Comparison of ENCODE assay signal across 8 cellular contexts in the genomic region with DNA sequence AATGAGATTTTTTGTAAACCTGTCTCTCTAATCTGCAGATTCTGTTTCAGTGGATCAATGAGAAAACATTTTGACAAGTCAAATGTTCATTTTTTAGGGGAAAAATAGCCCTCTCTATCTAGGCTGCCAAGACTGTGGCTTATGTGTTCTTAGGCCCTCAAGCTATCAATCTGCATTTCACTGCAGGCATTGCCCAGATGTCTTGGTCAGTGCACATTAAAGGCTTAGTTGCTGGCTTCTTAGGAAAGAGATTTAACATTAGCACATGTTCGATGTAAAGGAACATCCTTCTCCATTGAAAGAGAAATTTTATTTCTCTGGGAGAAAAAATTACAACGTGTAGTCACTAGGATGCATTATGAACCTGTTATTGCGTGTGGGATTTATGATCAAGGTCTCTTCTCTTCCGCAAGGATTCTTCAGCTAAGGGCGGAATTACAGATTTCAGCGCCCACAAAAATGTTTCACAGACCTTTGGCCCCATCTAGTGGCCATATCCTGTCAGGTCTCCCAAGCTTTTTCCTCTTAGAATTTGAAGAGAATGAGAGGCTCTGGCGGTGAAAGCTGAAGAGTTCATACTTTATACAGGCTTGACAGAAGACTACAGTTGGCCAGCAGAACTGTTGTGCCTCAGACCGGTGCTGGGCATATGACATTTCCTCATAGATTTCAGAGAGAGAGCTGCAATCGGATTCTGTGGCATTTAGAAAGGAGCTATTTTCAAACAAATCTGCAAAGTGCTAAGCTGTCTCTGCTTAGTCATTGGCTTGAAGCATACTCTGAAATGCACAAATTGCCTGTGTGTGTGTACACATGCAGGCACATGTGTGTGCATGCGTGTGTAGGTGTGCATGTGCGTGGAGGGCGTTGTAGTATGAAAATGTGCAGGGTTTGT.
DNase-seq lines count a peak whose midpoint lies in the region; ATAC-seq and TF ChIP-seq lines count a peak whose summit lies in the region.

No MANE protein-coding gene starts in this region.

- H3K27ac ChIP-seq in SK-N-SH (ENCODE audit: low read depth in 2 of 2, low read length in 1 of 2) (peak overlapping the region in 1 of 2 experiments; percentile 23; a peak in 1 of 4 replicates), right atrium auricular region (no peak overlapping the region)

- POLR2A ChIA-PET in SK-N-SH (lab: Yijun Ruan, JAX) = interaction anchor here (0.8 to 1.9 kb wide), 2 partner anchors 40 to 45 kb away, joined by 3 to 5 read pairs; no protein-coding TSS in a partner anchor

- H3K4me3 ChIP-seq in GM12865 (ENCODE audit: low read depth, low read length) (no peak overlapping the region), SK-N-SH (ENCODE audit: low read depth in 2 of 2, low read length in 1 of 2) (no peak overlapping the region; a peak in 1 of 4 replicates), right atrium auricular region (no peak overlapping the region)

- H2AFZ ChIP-seq in SK-N-SH (ENCODE audit: low read depth) = no peak overlapping the region; the same call in 1 of the 2 replicates

- no peak; a peak in 1 of 4 replicates for TF ChIP-seq EP300 in SK-N-SH (IDR thresholded peaks at IDR 0.05; ENCODE audit: borderline replicate concordance in 1 of 2, low read depth in 1 of 2, low read length in 1 of 2)

- H3K36me3 ChIP-seq in SK-N-SH (replicated peaks in 1 of 2; ENCODE audit: control insufficient read depth in 1 of 2, insufficient read depth in 2 of 2, low read length in 1 of 2) = no peaks in the 10 kb centered on the region
- no peaks in the 10 kb centered on the region for H3K36me3 ChIP-seq in right atrium auricular region

- CTCF ChIA-PET in SK-N-SH (lab: Yijun Ruan, JAX) = interaction anchor here (0.6 to 4.5 kb wide), 54 partner anchors 9 to 1747 kb away, joined by 3 to 40 read pairs (median 4); no protein-coding TSS in a partner anchor

- peak; percentile 71 for ATAC-seq in HG02610 (IDR thresholded peaks at IDR 0.05; ENCODE audit: unreplicated experiment)
- peak; percentile 79 for ATAC-seq in sciatic nerve
- no peak for ATAC-seq in stimulated activated memory B cell treated with anti-CD40 and anti-IgM and Interleukin-4, amounts not matched to agents 10 μg/mL and 1 μg/mL and 100 μg/mL, for 72 hours

- H3K9me3 ChIP-seq in SK-N-SH = no peaks in the 10 kb centered on the region
- no peaks in the 10 kb centered on the region for H3K9me3 ChIP-seq in right atrium auricular region

- peak overlapping the region; percentile 42; the same call in 1 of the 2 replicates for H3K4me2 ChIP-seq in SK-N-SH

- H3K27me3 Mint-ChIP-seq in stimulated activated memory B cell treated with anti-CD40 and anti-IgM and Interleukin-4, amounts not matched to agents 10 μg/mL and 1 μg/mL and 100 μg/mL, for 72 hours = peaks cover 22% of the 10 kb centered on the region

- H3K9me2 ChIP-seq in SK-N-SH = no peaks in the 10 kb centered on the region

- H3K4me3 Mint-ChIP-seq in stimulated activated memory B cell treated with anti-CD40 and anti-IgM and Interleukin-4, amounts not matched to agents 10 μg/mL and 1 μg/mL and 100 μg/mL, for 72 hours = no peak overlapping the region

- intact Hi-C loops in sciatic nerve (cut with DNase I) = no loop called here

- peak; percentile 65 for DNase-seq in GM12865 (ENCODE audit: low read depth)
- DNase-seq in NCI-H1092 (lab: John Stamatoyannopoulos, UW) = peak; percentile 86
- peak; percentile 70 for DNase-seq in SK-N-SH
- DNase-seq in amniotic epithelial cell (ENCODE audit: low read depth) = peak; percentile 78
- peak; percentile 74 for DNase-seq in right atrium auricular region (ENCODE audit: low spot score)
- peak; percentile 66 for DNase-seq in sciatic nerve (ENCODE audit: low spot score)

- no peaks in the 10 kb centered on the region for H3K36me3 Mint-ChIP-seq in stimulated activated memory B cell treated with anti-CD40 and anti-IgM and Interleukin-4, amounts not matched to agents 10 μg/mL and 1 μg/mL and 100 μg/mL, for 72 hours

- no peak overlapping the region for H3K9ac ChIP-seq in SK-N-SH

- H3K9me3 Mint-ChIP-seq in stimulated activated memory B cell treated with anti-CD40 and anti-IgM and Interleukin-4, amounts not matched to agents 10 μg/mL and 1 μg/mL and 100 μg/mL, for 72 hours = no peaks in the 10 kb centered on the region

- H3K79me2 ChIP-seq in SK-N-SH (ENCODE audit: insufficient read depth) = no peaks in the 10 kb centered on the region

- WGBS in SK-N-SH (ENCODE audit: low lambda C conversion rate) = 10% methylated on average over 12 of the region's 12 CpGs

- peaks cover 0 to 7% of the 10 kb centered on the region in 2 experiments; a peak in 2 of 4 replicates for H3K4me1 ChIP-seq in SK-N-SH (ENCODE audit: control insufficient read depth in 1 of 2, insufficient read depth in 2 of 2, low read depth in 1 of 2, low read length in 1 of 2)
- H3K4me1 ChIP-seq in right atrium auricular region = peaks cover 0 to 23% of the 10 kb centered on the region in 2 donors

- no peak overlapping the region for H3K27ac Mint-ChIP-seq in stimulated activated memory B cell treated with anti-CD40 and anti-IgM and Interleukin-4, amounts not matched to agents 10 μg/mL and 1 μg/mL and 100 μg/mL, for 72 hours

- peak; percentile 97 for TF ChIP-seq RAD21 in SK-N-SH (IDR thresholded peaks at IDR 0.05; ENCODE audit: low read length)

- peak; percentile 80 for TF ChIP-seq CTCF in GM12865 (IDR thresholded peaks at IDR 0.05; ENCODE audit: insufficient read depth, low read depth, low read length, missing control alignments)
- TF ChIP-seq CTCF in SK-N-SH (IDR thresholded peaks at IDR 0.05) = peak; percentile 87
- peak; percentile 80 to 88 for TF ChIP-seq CTCF in right atrium auricular region (IDR thresholded peaks at IDR 0.05)

- H3F3A ChIP-seq in SK-N-SH (replicated peaks; ENCODE audit: insufficient read depth) = no peaks in the 10 kb centered on the region

- H4K20me1 ChIP-seq in SK-N-SH (ENCODE audit: insufficient read depth) = no peaks in the 10 kb centered on the region

- H3K4me1 Mint-ChIP-seq in stimulated activated memory B cell treated with anti-CD40 and anti-IgM and Interleukin-4, amounts not matched to agents 10 μg/mL and 1 μg/mL and 100 μg/mL, for 72 hours = no peaks in the 10 kb centered on the region

- H3K27me3 ChIP-seq in SK-N-SH (ENCODE audit: insufficient read depth) (no peaks in the 10 kb centered on the region), right atrium auricular region (no peaks in the 10 kb centered on the region)

TF ChIP-seq in SK-N-SH, 30 proteins besides CTCF, POLR2A, EP300 and RAD21:
- TF ChIP-seq JUND (IDR thresholded peaks at IDR 0.05) (no peak), SMC3 (IDR thresholded peaks at IDR 0.05; ENCODE audit: low read depth, low read length) (peak; percentile 86), CHD2 (IDR thresholded peaks at IDR 0.05; ENCODE audit: low read length, partially characterized antibody) (peak; percentile 8), NRF1 (IDR thresholded peaks at IDR 0.05; ENCODE audit: low read depth, low read length) (no peak)
